In the genomic region with DNA sequence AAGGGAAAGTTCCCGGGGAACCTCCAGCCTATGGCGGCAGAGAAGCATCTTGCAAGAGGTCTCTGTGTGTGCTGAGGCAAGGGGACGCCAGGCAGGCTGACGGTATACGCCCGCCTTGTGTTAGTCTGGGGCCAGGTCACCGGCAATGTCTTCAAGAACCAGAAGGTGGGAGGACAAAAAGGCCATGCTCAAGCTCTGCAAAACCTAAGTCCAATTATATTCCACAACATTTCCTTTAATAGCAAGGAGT, we compare ENCODE assay signal across 8 cellular contexts. TPM values are rescaled to one million over a fixed set of nuclear protein-coding genes. Genes with fewer than 3 reads are reported as not detected.
DNase-seq lines count a peak whose midpoint lies in the region; ATAC-seq and TF ChIP-seq lines count a peak whose summit lies in the region.

No MANE protein-coding gene starts in this region.

- CTCF ChIA-PET in PC-3 (lab: Charles Lee) = interaction anchor here (0.5 to 1.6 kb wide), 2 partner anchors 89 to 107 kb away, joined by 4 to 5 read pairs; a partner anchor contains a TSS

- H3K27me3 ChIP-seq in PC-3 (ENCODE audit: low read length) (no peaks in the 10 kb centered on the region), esophagus muscularis mucosa (no peaks in the 10 kb centered on the region)

- 0% methylated on average over 7 of the region's 7 CpGs for WGBS in esophagus muscularis mucosa

- peaks cover 70% of the 10 kb centered on the region for H3K79me2 ChIP-seq in PC-3 (ENCODE audit: low read length)

- H3K9me2 ChIP-seq in PC-3 (replicated peaks; ENCODE audit: low read length) = no peaks in the 10 kb centered on the region

- peak overlapping the region; percentile 96 for H3K9ac ChIP-seq in PC-3 (ENCODE audit: low read length)

- TF ChIP-seq CTCF in PC-3 (conservative IDR thresholded peaks at IDR 0.05; ENCODE audit: low read depth, low read length) (no peak), esophagus muscularis mucosa (IDR thresholded peaks at IDR 0.05) (no peak)

- no peaks in the 10 kb centered on the region for H3F3A ChIP-seq in PC-3 (ENCODE audit: low read length, unreplicated experiment)

- ATAC-seq in PC-3 = no peak

- H3K27ac ChIP-seq in PC-3 (ENCODE audit: low read length) = peak overlapping the region; percentile 76
- peak overlapping the region; percentile 92 to 99 (median 99) for H3K27ac ChIP-seq in esophagus muscularis mucosa (replicated peaks in 1 of 4)

- H3K36me3 ChIP-seq in PC-3 (ENCODE audit: low read depth, low read length) = peaks cover 10% of the 10 kb centered on the region
- peaks cover 24 to 30% (median 28%) of the 10 kb centered on the region in 4 donors for H3K36me3 ChIP-seq in esophagus muscularis mucosa

- in situ Hi-C loops in ACHN (cut with HindIII; ENCODE audit: low pct_ligation_motif_present, low pct_unique_long_range_greater_than_20kb, low sequenced_read_pairs) = no loop called here
- in situ Hi-C loops in KBM-7 (cut with MboI; ENCODE audit: low pct_unique_long_range_greater_than_20kb, low sequenced_read_pairs) = no loop called here

- no peaks in the 10 kb centered on the region for H4K20me1 ChIP-seq in PC-3 (ENCODE audit: low read length)

- TF ChIP-seq EP300 in esophagus muscularis mucosa (IDR thresholded peaks at IDR 0.05) = no peak

- peak overlapping the region; percentile 99 for H3K4me2 ChIP-seq in PC-3 (ENCODE audit: low read length)

- BruUV-seq in PC-3 (replicated peaks; lab: Mats Ljungman, UMichigan) = TSS peak; percentile 75

- H3K4me1 ChIP-seq in PC-3 (ENCODE audit: insufficient read depth, low read length) (peaks cover 15% of the 10 kb centered on the region; the same call in 1 of the 2 replicates), esophagus muscularis mucosa (peaks cover 19 to 49% (median 39%) of the 10 kb centered on the region in 4 donors)

- H3K9me3 ChIP-seq in PC-3 (ENCODE audit: low read length) = no peaks in the 10 kb centered on the region
- no peaks in the 10 kb centered on the region for H3K9me3 ChIP-seq in esophagus muscularis mucosa

- TF ChIP-seq POLR2A in esophagus muscularis mucosa (IDR thresholded peaks at IDR 0.05; ENCODE audit: low read depth) = no peak

- H2AFZ ChIP-seq in PC-3 (ENCODE audit: low read length) = peak overlapping the region; percentile 97

- intact Hi-C loops in PC-3 (cut with micrococcal nuclease) = loop anchor here (1.0 to 5.0 kb wide), 5 partner anchors 21 to 384 kb away; a partner anchor contains a TSS
- intact Hi-C loops in esophagus muscularis mucosa (cut with DNase I) = loop anchor here (10.0 kb wide), 1 partner anchor 371 kb away; a partner anchor contains a TSS

- H3K4me3 ChIP-seq in PC-3 (ENCODE audit: low read length) (peak overlapping the region; percentile 81), esophagus muscularis mucosa (peak overlapping the region; percentile 81 to 100 (median 98)), skeletal muscle cell (ENCODE audit: low read depth, low read length) (peak overlapping the region; percentile 96)

- DNase-seq in NCI-H2029 treated with DMSO at 0.1 percent for 48 hours (lab: John Stamatoyannopoulos, UW) (peak; percentile 23), NCI-H2029 (lab: John Stamatoyannopoulos, UW) (no peak), PC-3 (no peak), esophagus muscularis mucosa (ENCODE audit: extremely low spot score) (no peak), skeletal muscle cell (ENCODE audit: low read depth) (no peak), ACHN (no peak), KBM-7 (no peak)
- no peak for DNase-seq in stimulated activated CD4-positive, alpha-beta T cell treated with anti-CD3 and anti-CD28 coated beads, Interleukin-4, amount 100 ng/mL, for 24 hours

- POLR2A ChIA-PET in PC-3 (lab: Charles Lee; ENCODE audit: unreplicated experiment) = no interaction called here

RNA-seq across cellular contexts. Expression of a gene that starts 0.3 kb away (rescaled TPM):
- total RNA-seq in PC-3 (2014; rRNA removed) (15.6 and 19.2 TPM in 2 replicates), esophagus muscularis mucosa (10 to 100 TPM in 3 of 4 donors, 1 to 10 TPM in 1; 9.6 to 19.3 (median 10.6) TPM)

RNA-seq across cellular contexts. Expression of a gene that starts 0.5 kb away (rescaled TPM):
- total RNA-seq in PC-3 (2014; rRNA removed) (5.5 and 8.5 TPM in 2 replicates), esophagus muscularis mucosa (10 to 100 TPM; 11.6 to 17.6 (median 15.5) TPM)

RNA-seq across cellular contexts. Expression of a gene that starts 15.0 kb away (rescaled TPM):
- total RNA-seq in PC-3 (2014; rRNA removed) = 3.8 and 5.8 TPM in 2 replicates
- total RNA-seq in esophagus muscularis mucosa = 1 to 10 TPM in 3 of 4 donors, under 1 TPM in 1; 0.83 to 2.3 (median 1.2) TPM

RNA-seq across cellular contexts. Expression of a gene that starts 20.8 kb away (rescaled TPM):
- total RNA-seq in PC-3 (2014; rRNA removed) (105 and 127 TPM in 2 replicates), esophagus muscularis mucosa (100 to 1,000 TPM in 2 of 4 donors, 10 to 100 TPM in 2; 81.4 to 122 (median 108) TPM)

RNA-seq across cellular contexts. Expression of a gene that starts 34.4 kb away (rescaled TPM):
- total RNA-seq in PC-3 (2014; rRNA removed) (47.7 and 69.1 TPM in 2 replicates), esophagus muscularis mucosa (10 to 100 TPM; 34.1 to 73.7 (median 51.4) TPM)
